In the genomic region with DNA sequence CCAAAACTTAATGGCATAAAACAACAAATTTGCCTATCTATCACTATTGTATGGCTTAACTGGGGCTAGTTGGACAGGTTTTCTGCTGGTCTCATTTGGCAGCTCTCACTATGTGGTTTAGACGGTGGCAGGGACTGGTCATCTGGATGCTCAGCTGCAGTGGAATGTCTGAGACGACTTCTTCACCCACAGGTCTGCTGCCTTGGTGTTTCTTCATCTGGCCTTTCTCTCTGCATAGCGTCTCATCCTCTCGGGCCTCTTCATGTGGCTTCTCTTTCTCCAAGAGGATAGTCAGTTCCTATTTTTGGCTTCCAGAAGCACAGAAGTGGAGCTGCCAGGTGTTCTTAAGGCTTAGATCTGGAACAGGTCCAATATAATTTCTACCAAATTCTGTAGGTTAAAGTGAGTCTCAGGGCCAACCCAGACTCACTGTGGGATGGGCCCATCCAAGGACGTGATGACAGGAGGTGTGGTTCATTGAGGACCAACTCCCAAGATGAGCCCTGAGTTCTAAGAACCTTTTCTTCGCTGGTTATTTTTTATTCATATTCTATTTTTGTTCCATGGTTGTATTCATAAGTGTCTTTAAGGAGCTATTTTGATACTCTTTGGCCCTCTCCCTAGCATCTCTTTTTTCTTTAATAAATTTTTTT, we compare ENCODE assay signal across 17 cellular contexts. TPM values are rescaled to one million over a fixed set of nuclear protein-coding genes. Genes with fewer than 3 reads are reported as not detected.
DNase-seq lines count a peak whose midpoint lies in the region; ATAC-seq, FAIRE-seq and TF ChIP-seq lines count a peak whose summit lies in the region.
"Had no signal": no experiment of that assay in that cellular context is flagged by ENCODE, and none has a peak within 500 bp of the region (broad histone marks: within the 10 kb centered on the region; RNA-seq: fewer than 3 reads in every experiment).

No MANE protein-coding gene starts in this region.

- no peaks in the 10 kb centered on the region for H3K9me3 Mint-ChIP-seq in activated CD8-positive, alpha-beta T cell treated with anti-CD3 and anti-CD28 coated beads, Interleukin-2, amount 10 ng/mL, durations not matched to agents 7 days and 5 days (ENCODE audit: insufficient read depth)
- H3K9me3 Mint-ChIP-seq: CD8-positive, alpha-beta memory T cell had no signal

- no peak for TF ChIP-seq RAD21 in K562 (CRISPR knock-in tag; conservative IDR thresholded peaks at IDR 0.05 in 1 of 2, IDR thresholded peaks at IDR 0.05 in 1 of 2)

- H3K4me3 ChIP-seq in AG10803 (ENCODE audit: low read length), result no peak overlapping the region
- no peak overlapping the region for H3K4me3 ChIP-seq in K562
- H3K4me3 ChIP-seq in upper lobe of left lung, result no peak overlapping the region
- H3K4me3 ChIP-seq: SJSA1 had no signal

- peaks cover 39% of the 10 kb centered on the region for H3K36me3 Mint-ChIP-seq in activated CD8-positive, alpha-beta T cell treated with anti-CD3 and anti-CD28 coated beads, Interleukin-2, amount 10 ng/mL, durations not matched to agents 7 days and 5 days (ENCODE audit: low read depth)

- DNase-seq in AG10803 (ENCODE audit: low read depth) (peak; percentile 31), LHCN-M2 (ENCODE audit: low read depth) (peak; percentile 28), K562 (ENCODE audit: extremely low read depth in 1 of 4, low spot score in 3 of 4) (no peak), myocyte (ENCODE audit: low read depth) (peak; percentile 89), upper lobe of left lung (no peak)
- DNase-seq in activated CD8-positive, alpha-beta T cell treated with anti-CD3 and anti-CD28 coated beads, Interleukin-2, amount 10 ng/mL, durations not matched to agents 7 days and 5 days, result no peak
- no peak for DNase-seq in activated effector memory CD4-positive, alpha-beta T cell treated with Interleukin-2 at 50 U/mL for 16 hours
- DNase-seq: C1 segment of cervical spinal cord; CD8-positive, alpha-beta memory T cell; NCI-H1048; NCI-H1436; NCI-H1930; NCI-H748 treated with DMSO at 0.1 percent for 48 hours had no signal

- H2AFZ ChIP-seq in K562 (ENCODE audit: low read depth, low read length), result no peak overlapping the region

- no peaks in the 10 kb centered on the region for H4K20me1 ChIP-seq in K562 (replicated peaks; ENCODE audit: control insufficient read depth, insufficient read depth, low read length)

- POLR2A ChIA-PET in K562 (lab: Yijun Ruan, JAX), result interaction anchor here (2.3 kb wide), 1 partner anchor 13 kb away, joined by 8 read pairs; no protein-coding TSS in a partner anchor
- POLR2A ChIA-PET in activated CD8-positive, alpha-beta T cell treated with anti-CD3 and anti-CD28 coated beads, Interleukin-2, amount 10 ng/mL, durations not matched to agents 7 days and 5 days (lab: Charles Lee), result interaction anchor here (0.5 kb wide), 1 partner anchor 1749 kb away, joined by 3 read pairs; no protein-coding TSS in a partner anchor

- WGBS in K562 (ENCODE audit: insufficient coverage, low coverage, missing lambda C conversion rate), result 54% methylated on average over 6 of the region's 6 CpGs
- WGBS in upper lobe of left lung, 2 donors, result 91 to 95% methylated on average over 6 of the region's 6 CpGs

- no peaks in the 10 kb centered on the region for H3K27me3 Mint-ChIP-seq in activated CD8-positive, alpha-beta T cell treated with anti-CD3 and anti-CD28 coated beads, Interleukin-2, amount 10 ng/mL, durations not matched to agents 7 days and 5 days (ENCODE audit: low read depth)
- H3K27me3 Mint-ChIP-seq: CD8-positive, alpha-beta memory T cell had no signal

- H3K27ac ChIP-seq in K562 (ENCODE audit: extremely low read depth, low read depth, low read length) (no peak overlapping the region), upper lobe of left lung (no peak overlapping the region)
- H3K27ac ChIP-seq: KMS-11, SJSA1 had no signal

- ATAC-seq in K562 (0 out of 3 replicates have a peak, but pooled peaks have one; percentile 42), HG03469 (IDR thresholded peaks at IDR 0.05; ENCODE audit: unreplicated experiment) (no peak), upper lobe of left lung (ENCODE audit: low FRiP score in 2 of 2) (no peak)
- no peak for ATAC-seq in activated CD8-positive, alpha-beta T cell treated with anti-CD3 and anti-CD28 coated beads, Interleukin-2, amount 10 ng/mL, durations not matched to agents 7 days and 5 days

- TF ChIP-seq POLR2A in K562 (conservative IDR thresholded peaks at IDR 0.05) (no peak), upper lobe of left lung (IDR thresholded peaks at IDR 0.05) (no peak)

- peaks cover 11% of the 10 kb centered on the region for H3K4me1 Mint-ChIP-seq in activated CD8-positive, alpha-beta T cell treated with anti-CD3 and anti-CD28 coated beads, Interleukin-2, amount 10 ng/mL, durations not matched to agents 7 days and 5 days (ENCODE audit: low read depth)

- BruUV-seq in K562 (replicated peaks; lab: Mats Ljungman, UMichigan), result no TSS peak

- intact Hi-C loops in K562 (cut with micrococcal nuclease), result no loop called here

- in situ Hi-C loops in K562 (cut with MboI), result no loop called here

- TF ChIP-seq EP300 in K562 (IDR thresholded peaks at IDR 0.05; ENCODE audit: low read length) (no peak), upper lobe of left lung (IDR thresholded peaks at IDR 0.05) (no peak)

- H3K4me1 ChIP-seq in K562 (replicated peaks in 1 of 2; ENCODE audit: control insufficient read depth in 2 of 2, insufficient read depth in 2 of 2, low read length in 2 of 2), result peaks cover 0 to 17% of the 10 kb centered on the region in 2 experiments; a peak in 2 of 5 replicates
- no peaks in the 10 kb centered on the region for H3K4me1 ChIP-seq in upper lobe of left lung

- TF ChIP-seq CTCF in AG10803 (conservative IDR thresholded peaks at IDR 0.05; ENCODE audit: low read length), result no peak
- no peak for TF ChIP-seq CTCF in K562 (IDR thresholded peaks at IDR 0.05 in 2 of 3, conservative IDR thresholded peaks at IDR 0.05 in 1 of 3; ENCODE audit: insufficient read depth in 2 of 3, low read depth in 1 of 3, low read length in 3 of 3)
- TF ChIP-seq CTCF in upper lobe of left lung (IDR thresholded peaks at IDR 0.05), result no peak

- H3K36me3 ChIP-seq in K562 (ENCODE audit: control insufficient read depth, insufficient read depth, low read length) (peaks cover 66% of the 10 kb centered on the region), upper lobe of left lung (peaks cover 0 to 4% (median 0%) of the 10 kb centered on the region in 4 donors)

- no peak overlapping the region for H3K4me3 Mint-ChIP-seq in activated CD8-positive, alpha-beta T cell treated with anti-CD3 and anti-CD28 coated beads, Interleukin-2, amount 10 ng/mL, durations not matched to agents 7 days and 5 days
- H3K4me3 Mint-ChIP-seq: CD8-positive, alpha-beta memory T cell had no signal

- H3K9me1 ChIP-seq in K562 (ENCODE audit: control insufficient read depth, insufficient read depth, low read length), result no peaks in the 10 kb centered on the region

- peaks cover 79% of the 10 kb centered on the region for H3K79me2 ChIP-seq in K562 (ENCODE audit: control insufficient read depth, insufficient read depth, low read length)

- no peak overlapping the region for H3K4me2 ChIP-seq in K562 (ENCODE audit: insufficient read depth, low read length)
- H3K4me2 ChIP-seq: KMS-11 had no signal

- CTCF ChIA-PET in K562 (lab: Yijun Ruan, JAX; ENCODE audit: low intra/inter-chr PET ratio), result interaction anchor here (0.5 to 0.6 kb wide), 2 partner anchors 16 to 60 kb away, joined by 3 to 10 read pairs; no protein-coding TSS in a partner anchor
- CTCF ChIA-PET in activated CD8-positive, alpha-beta T cell treated with anti-CD3 and anti-CD28 coated beads, Interleukin-2, amount 10 ng/mL, durations not matched to agents 7 days and 5 days (lab: Charles Lee), result no interaction called here

- H3K9me3 ChIP-seq in K562 (replicated peaks; ENCODE audit: control insufficient read depth, insufficient read depth, low read depth, low read length), result no peaks in the 10 kb centered on the region
- no peaks in the 10 kb centered on the region for H3K9me3 ChIP-seq in upper lobe of left lung
- H3K9me3 ChIP-seq: SJSA1 had no signal

- H3K9ac ChIP-seq in K562 (ENCODE audit: insufficient read depth in 1 of 2, low read depth in 2 of 2, low read length in 2 of 2), result no peak overlapping the region
- H3K9ac ChIP-seq: KMS-11 had no signal

- no peak for FAIRE-seq in K562 (lab: Jason Lieb, UNC)
- FAIRE-seq: H1 had no signal

- H3K27ac Mint-ChIP-seq in activated CD8-positive, alpha-beta T cell treated with anti-CD3 and anti-CD28 coated beads, Interleukin-2, amount 10 ng/mL, durations not matched to agents 7 days and 5 days, result no peak overlapping the region
- H3K27ac Mint-ChIP-seq: CD8-positive, alpha-beta memory T cell had no signal

- H3K27me3 ChIP-seq in K562 (ENCODE audit: control insufficient read depth in 2 of 2, insufficient read depth in 2 of 2, low read length in 2 of 2) (no peaks in the 10 kb centered on the region), upper lobe of left lung (no peaks in the 10 kb centered on the region)
- H3K27me3 ChIP-seq: SJSA1 had no signal

RNA-seq across cellular contexts. Expression of a gene that starts 18.6 kb away (rescaled TPM):
- total RNA-seq in LHCN-M2 (2014; rRNA removed) (59.4 and 60.6 TPM in 2 replicates), K562 (2014; rRNA removed) (11.6 and 12.1 TPM in 2 replicates), K562 (2014; rRNA removed; fragmentation: Illumina TruSeq; extraction: Trizol) (22.0 and 22.9 TPM in 2 replicates), K562 (2015; rRNA removed; fragmentation: Illumina TruSeq; extraction: Trizol) (20.2 and 24.0 TPM in 2 replicates), K562 (2021) (15.2 and 16.2 TPM in 2 replicates), myocyte (67.0 and 67.5 TPM in 2 replicates), upper lobe of left lung (10 to 100 TPM; 16.5 to 37.7 (median 29.3) TPM)
- 22.3 TPM for polyA plus RNA-seq in LHCN-M2 (2012)
- total RNA-seq in K562 (2011; cell fraction: chromatin; rRNA removed; ENCODE audit: low replicate concordance), result 25.9 and 57.4 TPM in 2 replicates
- 17.8 and 19.2 TPM in 2 replicates for total RNA-seq in K562 (2011; cell fraction: nucleolus; rRNA removed)
- total RNA-seq in K562 (2011; cell fraction: nucleoplasm; rRNA removed), result 40.3 and 64.1 TPM in 2 replicates
- polyA plus RNA-seq in K562 (2011; rRNA removed) (15.4 and 19.2 TPM in 2 replicates), K562 (2014; fragmentation: Illumina TruSeq; extraction: Trizol) (13.4 and 16.9 TPM in 2 replicates), K562 (2014; fragmentation: Nextera tagmentation; extraction: Ambion mirVana) (1 to 10 TPM; 6.2 to 7.1 TPM), K562 (2014; rRNA removed) (13.0 and 13.5 TPM in 2 replicates)
- polyA plus RNA-seq in K562 (2011; cell fraction: cytosol; rRNA removed), result 5.5 and 7.4 TPM in 2 replicates
- polyA plus RNA-seq in K562 (2011; cell fraction: nucleus; rRNA removed), result 19.2 and 26.7 TPM in 2 replicates
- polyA plus RNA-seq in K562 (2012), result 13.1 and 13.6 TPM in 2 replicates
- polyA minus RNA-seq in K562 (2011; rRNA and poly(A)+ RNA removed), result 16.7 and 18.0 TPM in 2 replicates
- polyA minus RNA-seq in K562 (2011; cell fraction: cytosol; rRNA and poly(A)+ RNA removed), result 6.3 and 6.8 TPM in 2 replicates
- polyA minus RNA-seq in K562 (2011; cell fraction: nucleus; rRNA and poly(A)+ RNA removed), result 25.3 and 28.0 TPM in 2 replicates
- polyA plus RNA-seq in myocyte (2012), result 36.5 TPM
- 10 to 100 TPM; 27.9 to 28.2 TPM for total RNA-seq in activated CD8-positive, alpha-beta T cell treated with anti-CD3 and anti-CD28 coated beads, Interleukin-2, amount 10 ng/mL, durations not matched to agents 7 days and 5 days

RNA-seq across cellular contexts. Expression of a gene that starts 41.8 kb away (rescaled TPM):
- 40.3 and 46.3 TPM in 2 replicates for total RNA-seq in LHCN-M2 (2014; rRNA removed)
- 37.7 TPM for polyA plus RNA-seq in LHCN-M2 (2012)
- 64.2 and 108 TPM in 2 replicates for total RNA-seq in K562 (2011; cell fraction: chromatin; rRNA removed; ENCODE audit: low replicate concordance)
- 35.4 and 44.9 TPM in 2 replicates for total RNA-seq in K562 (2011; cell fraction: nucleolus; rRNA removed)
- total RNA-seq in K562 (2011; cell fraction: nucleoplasm; rRNA removed), result 59.8 and 82.0 TPM in 2 replicates
- 68.8 and 69.6 TPM in 2 replicates for total RNA-seq in K562 (2014; rRNA removed)
- total RNA-seq in K562 (2014; rRNA removed; fragmentation: Illumina TruSeq; extraction: Trizol), result 75.5 and 81.7 TPM in 2 replicates
- total RNA-seq in K562 (2015; rRNA removed; fragmentation: Illumina TruSeq; extraction: Trizol), result 52.7 and 53.0 TPM in 2 replicates
- 81.4 and 85.9 TPM in 2 replicates for total RNA-seq in K562 (2021)
- polyA plus RNA-seq in K562 (2011; rRNA removed), result 76.6 and 99.4 TPM in 2 replicates
- 45.7 and 49.8 TPM in 2 replicates for polyA plus RNA-seq in K562 (2011; cell fraction: cytosol; rRNA removed)
- polyA plus RNA-seq in K562 (2011; cell fraction: nucleus; rRNA removed), result 61.1 and 62.7 TPM in 2 replicates
- polyA plus RNA-seq in K562 (2012), result 49.0 and 61.2 TPM in 2 replicates
- 53.4 and 66.5 TPM in 2 replicates for polyA plus RNA-seq in K562 (2014; fragmentation: Illumina TruSeq; extraction: Trizol)
- polyA plus RNA-seq in K562 (2014; fragmentation: Nextera tagmentation; extraction: Ambion mirVana), result 10 to 100 TPM; 24.4 to 31.0 TPM
- polyA plus RNA-seq in K562 (2014; rRNA removed), result 54.8 and 63.4 TPM in 2 replicates
- 74.7 and 82.1 TPM in 2 replicates for polyA minus RNA-seq in K562 (2011; rRNA and poly(A)+ RNA removed)
- polyA minus RNA-seq in K562 (2011; cell fraction: cytosol; rRNA and poly(A)+ RNA removed), result 41.8 and 46.7 TPM in 2 replicates
- 35.5 and 53.4 TPM in 2 replicates for polyA minus RNA-seq in K562 (2011; cell fraction: nucleus; rRNA and poly(A)+ RNA removed)
- total RNA-seq in myocyte, result 25.1 and 34.4 TPM in 2 replicates
- polyA plus RNA-seq in myocyte (2012), result 38.5 TPM
- 10 to 100 TPM; 41.4 to 43.4 TPM for total RNA-seq in activated CD8-positive, alpha-beta T cell treated with anti-CD3 and anti-CD28 coated beads, Interleukin-2, amount 10 ng/mL, durations not matched to agents 7 days and 5 days
- total RNA-seq in upper lobe of left lung, result 10 to 100 TPM; 10.3 to 31.1 (median 21.1) TPM

Comparison
In these comparisons a context has a peak if more than half of its experiments do, and no peak if none do; other contexts are left out.
1. DNase-seq: peak in AG10803 (single experiment), LHCN-M2 (single experiment) and myocyte (single experiment); none in K562 (0 of 4), activated CD8-positive, alpha-beta T cell treated with anti-CD3 and anti-CD28 coated beads, Interleukin-2, amount 10 ng/mL, durations not matched to agents 7 days and 5 days (single experiment), activated effector memory CD4-positive, alpha-beta T cell treated with Interleukin-2 at 50 U/mL for 16 hours (single experiment) and upper lobe of left lung (0 of 2).